Comparison of ENCODE assay signal across 1 cellular context in genomic region chr2:36357506-36358316, GRCh38.
TF ChIP-seq lines count a peak whose summit lies in the region.

No MANE protein-coding gene starts in this region.

TF ChIP-seq in K562, 482 proteins besides CTCF, POLR2A, EP300 and RAD21 (continued from another document):
- TF ChIP-seq RCOR1 (IDR thresholded peaks at IDR 0.05; ENCODE audit: borderline replicate concordance in 1 of 2, low read depth in 2 of 2, low read length in 2 of 2), result no peak
- no peak for TF ChIP-seq BCOR (IDR thresholded peaks at IDR 0.05)
- no peak for TF ChIP-seq TAF1 (IDR thresholded peaks at IDR 0.05; ENCODE audit: control insufficient read depth, extremely low read depth, insufficient read depth, low read length, severe bottlenecking)
- no peak for TF ChIP-seq ZNF512 (tag; IDR thresholded peaks at IDR 0.05)
- TF ChIP-seq ZNF766 (CRISPR knock-in tag; conservative IDR thresholded peaks at IDR 0.05), result no peak
TF ChIP-seq in K562: peak in this region for 0.
